19 cellular contexts compared by ENCODE assay signal in genomic region chr16:15654591-15654990, GRCh38.
"Had no signal": no experiment of that assay in that cellular context is flagged by ENCODE, and none has a peak within 500 bp of the region (broad histone marks: within the 10 kb centered on the region; RNA-seq: fewer than 3 reads in every experiment).

No MANE protein-coding gene starts in this region.

- H3K9me3 ChIP-seq: colonic mucosa, neutrophil, psoas muscle, stomach had no signal

- H3K4me3 ChIP-seq: colonic mucosa, hepatocyte, lung, psoas muscle, stomach had no signal

- H3K36me3 ChIP-seq: colonic mucosa had no signal

- H3K27ac ChIP-seq: colonic mucosa, hepatocyte, neutrophil, psoas muscle, stomach had no signal

- DNase-seq: colonic mucosa; dermis blood vessel endothelial cell; effector CD8-positive, alpha-beta T cell; foreskin melanocyte; head of caudate nucleus; left colon; left ventricle myocardium superior; mesenchymal stem cell; midbrain; psoas muscle; retina; small intestine; stimulated activated CD4-positive, alpha-beta T cell treated with anti-CD3 and anti-CD28 coated beads, Interleukin-12 subunit alpha, Interleukin-12 subunit beta, amount 100 ng/mL, for 4 hours; stimulated activated naive CD4-positive, alpha-beta T cell; stomach; trophoblast cell had no signal

- H3K27me3 ChIP-seq: colonic mucosa, hepatocyte, neutrophil, stomach had no signal

- ATAC-seq: left colon, left ventricle myocardium superior, psoas muscle had no signal
